28 cellular contexts compared by ENCODE assay signal in the genomic region with DNA sequence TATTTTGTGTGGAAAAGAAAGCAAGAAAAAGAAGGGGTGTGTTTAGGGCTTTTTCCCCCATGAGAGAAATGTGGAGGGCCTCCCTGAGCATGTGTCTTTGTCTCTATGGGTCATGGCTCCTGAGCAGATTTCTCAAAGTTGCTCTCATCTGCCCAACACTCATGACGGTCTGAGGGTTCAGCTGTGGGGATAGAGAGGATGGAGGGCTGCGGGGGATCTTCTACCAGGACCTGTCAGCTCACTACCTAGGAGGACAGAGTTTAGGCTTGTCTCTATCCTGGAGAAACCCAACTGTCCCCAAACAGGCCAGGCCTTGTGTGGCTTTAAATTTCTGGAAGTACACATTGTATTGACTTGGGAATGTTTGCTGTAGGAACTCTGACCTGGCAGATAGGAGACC.
"Had no signal": no experiment of that assay in that cellular context is flagged by ENCODE, and none has a peak within 500 bp of the region (broad histone marks: within the 10 kb centered on the region; RNA-seq: fewer than 3 reads in every experiment).

No MANE protein-coding gene starts in this region.

- DNase-seq: activated B cell treated with CpG ODN at 0.5 μM for 24 hours; activated CD4-positive, alpha-beta memory T cell treated with anti-CD3 and anti-CD28 coated beads for 36 hours; activated CD4-positive, alpha-beta T cell treated with anti-CD3 and anti-CD28 coated beads for 4 hours; activated CD4-positive, alpha-beta T cell treated with anti-CD3 and anti-CD28 coated beads, Interleukin-2, amount 10 ng/mL, durations not matched to agents 24 days and 14 days; activated CD4-positive, alpha-beta T cell treated with anti-CD3 and anti-CD28 coated beads, Interleukin-2, amount 50 U/mL, for 1 hour; activated CD4-positive, alpha-beta T cell treated with anti-CD3 and anti-CD28 coated beads, Interleukin-2, amount 50 U/mL, for 4 hours; activated CD4-positive, CD25-positive, alpha-beta regulatory T cell treated with anti-CD3 and anti-CD28 coated beads, Interleukin-2, amount 50 U/mL, for 72 hours; activated CD8-positive, alpha-beta memory T cell treated with anti-CD3 and anti-CD28 coated beads, Interleukin-2, amount 50 U/mL, for 4 hours; activated effector memory CD4-positive, alpha-beta T cell treated with anti-CD3 and anti-CD28 coated beads, Interleukin-2, amount 50 U/mL, for 16 hours; activated gamma-delta T cell treated with Interleukin-2 at 50 U/mL for 16 hours; activated naive CD4-positive, alpha-beta T cell; activated naive CD4-positive, alpha-beta T cell treated with anti-CD3 and anti-CD28 coated beads, Interleukin-2, amount 50 U/mL, for 16 hours; activated naive CD8-positive, alpha-beta T cell treated with anti-CD3 and anti-CD28 coated beads for 36 hours; activated T-cell treated with anti-CD3 and anti-CD28 coated beads for 4 hours; activated T-cell treated with anti-CD3 and anti-CD28 coated beads, Interleukin-2, amount 50 U/mL, for 1 hour; activated T-cell treated with anti-CD3 and anti-CD28 coated beads, Interleukin-2, amount 50 U/mL, for 4 hours; activated T-cell treated with anti-CD3 and anti-CD28 coated beads, Interleukin-2, amount 50 U/mL, for 72 hours; amniotic stem cell; aorta; brain microvascular endothelial cell; central memory CD4-positive, alpha-beta T cell; T-helper 9 cell had no signal

- H3K27ac ChIP-seq: adrenal gland, body of pancreas, brain microvascular endothelial cell, breast epithelium, VCaP had no signal

- H3K4me1 ChIP-seq: adrenal gland, body of pancreas, breast epithelium had no signal

- H3K4me3 ChIP-seq: adrenal gland, body of pancreas, breast epithelium had no signal

- H3K9me3 ChIP-seq: adrenal gland, body of pancreas, breast epithelium had no signal

- H3K36me3 ChIP-seq: adrenal gland, brain microvascular endothelial cell, breast epithelium had no signal

- H3K27me3 ChIP-seq: adrenal gland, body of pancreas, brain microvascular endothelial cell, breast epithelium had no signal

- ATAC-seq: activated CD8-positive, alpha-beta T cell treated with anti-CD3 and anti-CD28 coated beads for 36 hours; activated T-cell treated with anti-CD3 and anti-CD28 coated beads, Interleukin-2, amount 50 U/mL, for 4 hours; activated T-helper 17 cell treated with anti-CD3 and anti-CD28 coated beads, Interleukin-2, amount 50 U/mL, for 72 hours; body of pancreas had no signal
